4 cellular contexts compared by ENCODE assay signal in the genomic region with DNA sequence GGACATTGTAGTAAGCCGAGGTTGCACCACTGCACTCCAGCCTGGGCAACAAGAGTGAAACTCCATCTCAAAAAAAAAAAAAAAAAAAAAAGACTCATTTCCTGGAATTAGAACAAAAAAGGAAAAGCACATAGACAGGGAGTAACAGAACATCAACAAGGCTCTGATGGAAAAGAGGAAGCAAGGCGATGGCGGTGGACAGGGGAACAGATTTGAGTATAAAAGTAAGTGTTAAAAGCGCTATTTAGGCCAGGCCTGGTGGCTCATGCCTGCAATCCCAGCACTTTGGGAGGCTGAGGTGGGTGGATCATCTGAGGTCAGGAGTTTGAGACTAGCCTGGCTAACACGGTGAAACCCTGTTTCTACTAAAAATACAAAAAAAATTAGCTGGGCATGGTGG. TPM values are rescaled to one million over a fixed set of nuclear protein-coding genes. Genes with fewer than 3 reads are reported as not detected.
"Had no signal": no experiment of that assay in that cellular context is flagged by ENCODE, and none has a peak within 500 bp of the region (broad histone marks: within the 10 kb centered on the region; RNA-seq: fewer than 3 reads in every experiment).

No MANE protein-coding gene starts in this region.

RNA-seq across cellular contexts. Expression of a gene that starts 13.1 kb away (rescaled TPM):
- total RNA-seq: PC-3 had no signal

RNA-seq across cellular contexts. Expression of a gene that starts 52.8 kb away (rescaled TPM):
- total RNA-seq: LHCN-M2, PC-3, Peyer's patch, Right ventricle myocardium superior had no signal
